ENCODE assay signal across 14 cellular contexts in the genomic region with DNA sequence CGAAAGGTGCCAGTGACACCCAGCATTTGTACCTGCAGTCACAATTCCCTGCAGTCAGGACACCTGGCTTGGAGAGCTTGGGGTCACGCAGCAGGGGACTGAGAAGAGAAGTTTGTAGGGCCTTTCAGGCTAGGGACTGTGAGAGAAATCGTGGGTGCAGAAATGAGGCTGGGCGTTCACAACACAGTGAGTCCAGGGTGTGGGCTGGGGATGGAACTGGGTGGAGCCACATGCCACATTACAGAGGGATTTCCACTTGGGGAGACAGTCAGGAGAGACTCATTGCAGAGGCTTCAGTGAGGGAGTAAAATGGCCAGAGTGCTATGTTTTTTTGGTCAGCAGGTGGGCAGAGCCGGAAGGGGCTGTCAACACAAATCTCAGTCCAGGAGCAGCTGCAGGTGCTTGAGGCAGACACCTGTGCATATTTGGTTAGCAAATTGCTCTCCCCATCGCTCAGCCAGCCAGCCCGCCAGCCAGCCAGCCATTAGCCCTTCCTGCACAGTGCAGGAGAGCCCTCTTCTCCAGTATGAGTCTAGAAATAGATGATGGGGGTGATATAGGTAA. TPM values are rescaled to one million over a fixed set of nuclear protein-coding genes. Genes with fewer than 3 reads are reported as not detected.
DNase-seq lines count a peak whose midpoint lies in the region; ATAC-seq and TF ChIP-seq lines count a peak whose summit lies in the region.
"Had no signal": no experiment of that assay in that cellular context is flagged by ENCODE, and none has a peak within 500 bp of the region (broad histone marks: within the 10 kb centered on the region; RNA-seq: fewer than 3 reads in every experiment).

No MANE protein-coding gene starts in this region.

- H3K4me1 Mint-ChIP-seq in effector memory CD8-positive, alpha-beta T cell (ENCODE audit: low read depth in 2 of 2): peaks cover 46 to 54% of the 10 kb centered on the region in 2 donors

- peaks cover 21% of the 10 kb centered on the region for H3K36me3 Mint-ChIP-seq in effector memory CD8-positive, alpha-beta T cell (ENCODE audit: insufficient read depth)

- no peaks in the 10 kb centered on the region for H3K9me3 ChIP-seq in thymus (ENCODE audit: control insufficient read depth)
- H3K9me3 ChIP-seq: body of pancreas had no signal

- no peak overlapping the region for H3K4me3 Mint-ChIP-seq in effector memory CD8-positive, alpha-beta T cell
- H3K4me3 Mint-ChIP-seq: T-helper 1 cell treated with Interleukin-12 subunit alpha and Interleukin-12 subunit beta and Interleukin-4 antibody, amounts not matched to agents 30 μg/mL and 1 μg/mL, for 36 hours had no signal

- in situ Hi-C loops in GM13977 (cut with MboI; ENCODE audit: low pct_unique_long_range_greater_than_20kb, low sequenced_read_pairs, unreplicated experiment): no loop called here

- H3K27me3 Mint-ChIP-seq in effector memory CD8-positive, alpha-beta T cell: no peaks in the 10 kb centered on the region

- DNase-seq in NCI-H2171 treated with DMSO at 0.1 percent for 48 hours (lab: John Stamatoyannopoulos, UW) (peak; percentile 20), NCI-H2171 (lab: John Stamatoyannopoulos, UW) (no peak), NCI-H345 (lab: John Stamatoyannopoulos, UW) (peak; percentile 78), DMS 273 (lab: John Stamatoyannopoulos, UW; ENCODE audit: unreplicated experiment) (no peak), H4 (ENCODE audit: low spot score) (no peak), GM13977 (ENCODE audit: low spot score) (no peak)
- no peak for DNase-seq in effector memory CD8-positive, alpha-beta T cell
- DNase-seq: activated CD8-positive, alpha-beta memory T cell treated with anti-CD3 and anti-CD28 coated beads, Interleukin-2, amount 50 U/mL, for 48 hours; NCI-H524 treated with DMSO at 0.1 percent for 48 hours had no signal

- WGBS in thymus: 93% methylated on average over 7 of the region's 7 CpGs

- H3K27me3 ChIP-seq in thymus (ENCODE audit: control insufficient read depth, insufficient read depth): no peaks in the 10 kb centered on the region
- H3K27me3 ChIP-seq: body of pancreas had no signal

- H3K4me1 ChIP-seq in thymus (ENCODE audit: control insufficient read depth, insufficient read depth, low read length): peaks cover 5% of the 10 kb centered on the region

- peak overlapping the region; percentile 22 for H3K27ac ChIP-seq in thymus (ENCODE audit: low read depth)
- H3K27ac ChIP-seq: body of pancreas, HL-60 had no signal

- H3K27ac Mint-ChIP-seq in effector memory CD8-positive, alpha-beta T cell: peak overlapping the region; percentile 55 to 59
- H3K27ac Mint-ChIP-seq: T-helper 1 cell treated with Interleukin-12 subunit alpha and Interleukin-12 subunit beta and Interleukin-4 antibody, amounts not matched to agents 30 μg/mL and 1 μg/mL, for 36 hours had no signal

- peaks cover 17% of the 10 kb centered on the region for H3K36me3 ChIP-seq in thymus (ENCODE audit: control insufficient read depth, insufficient read depth)

- no peak for TF ChIP-seq CTCF in GM13977 (IDR thresholded peaks at IDR 0.05; ENCODE audit: extremely low read depth, insufficient read depth, missing control alignments)

- H3K4me3 ChIP-seq in thymus (ENCODE audit: low read length): no peak overlapping the region
- H3K4me3 ChIP-seq: body of pancreas had no signal

- ATAC-seq in effector memory CD8-positive, alpha-beta T cell (replicated peaks): no peak
- ATAC-seq: body of pancreas, left lobe of liver had no signal

- H3K9me3 Mint-ChIP-seq in effector memory CD8-positive, alpha-beta T cell: no peaks in the 10 kb centered on the region
- H3K9me3 Mint-ChIP-seq: T-helper 1 cell treated with Interleukin-12 subunit alpha and Interleukin-12 subunit beta and Interleukin-4 antibody, amounts not matched to agents 30 μg/mL and 1 μg/mL, for 36 hours had no signal

RNA-seq across cellular contexts. Expression of a gene that starts 7.4 kb away (rescaled TPM):
- 19.5 TPM for polyA plus RNA-seq in thymus
- total RNA-seq in H4 (2014; rRNA removed; shearing (Covaris generic)): 6.6 and 9.8 TPM in 2 replicates

RNA-seq across cellular contexts. Expression of a gene that starts 48.4 kb away (rescaled TPM):
- polyA plus RNA-seq in thymus: 25.6 TPM
- 16.3 and 18.8 TPM in 2 replicates for total RNA-seq in H4 (2014; rRNA removed; shearing (Covaris generic))

Comparison
In these comparisons a context has a peak if more than half of its experiments do, and no peak if none do; other contexts are left out.
1. DNase-seq: peak in NCI-H2171 treated with DMSO at 0.1 percent for 48 hours (single experiment) and NCI-H345 (single experiment); none in NCI-H2171 (single experiment), effector memory CD8-positive, alpha-beta T cell (0 of 3), DMS 273 (single experiment), H4 (single experiment) and GM13977 (single experiment).